Comparison of ENCODE assay signal across 14 cellular contexts in the genomic region with DNA sequence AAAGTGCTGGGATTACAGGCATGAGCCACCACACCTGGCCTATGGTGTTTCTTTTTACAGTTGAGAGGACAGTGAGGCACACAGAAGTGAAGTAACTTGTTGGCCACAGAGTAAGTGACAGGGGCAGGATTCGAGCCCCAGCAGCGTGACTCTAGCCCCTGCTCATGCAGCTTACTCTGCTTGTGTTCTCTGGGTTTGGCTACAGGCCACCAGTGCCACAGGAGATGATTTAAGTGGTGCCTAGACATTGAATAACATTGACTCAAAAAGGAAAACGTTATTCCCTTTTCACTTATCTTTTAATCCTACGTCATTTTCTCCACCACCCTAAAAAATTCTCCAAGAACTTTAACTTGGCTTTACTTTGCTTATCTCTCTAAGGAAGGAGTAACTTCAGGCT.
DNase-seq lines count a peak whose midpoint lies in the region; ATAC-seq and TF ChIP-seq lines count a peak whose summit lies in the region.
"Had no signal": no experiment of that assay in that cellular context is flagged by ENCODE, and none has a peak within 500 bp of the region (broad histone marks: within the 10 kb centered on the region; RNA-seq: fewer than 3 reads in every experiment).

No MANE protein-coding gene starts in this region.

- no peak overlapping the region for H3K4me2 ChIP-seq in hepatocyte

- intact Hi-C loops in cardiac septum (cut with DNase I) (no loop called here), transverse colon (cut with DNase I; ENCODE audit: low total_unique reads) (no loop called here)
- intact Hi-C loops in activated CD4-positive, alpha-beta memory T cell treated with anti-CD3 and anti-CD28 coated beads for 36 hours (cut with micrococcal nuclease): no loop called here

- H3K36me3 ChIP-seq in cardiac muscle cell (no peaks in the 10 kb centered on the region), hepatocyte (replicated peaks; ENCODE audit: insufficient read depth, low read depth) (no peaks in the 10 kb centered on the region), transverse colon (no peaks in the 10 kb centered on the region)

- H3K27ac ChIP-seq in cardiac muscle cell (peak overlapping the region; percentile 17), hepatocyte (peak overlapping the region; percentile 32), transverse colon (no peak overlapping the region)
- H3K27ac ChIP-seq: SK-N-MC had no signal

- H3K4me3 ChIP-seq in cardiac muscle cell (no peak overlapping the region), astrocyte of the spinal cord (ENCODE audit: low read depth, low read length) (no peak overlapping the region), hepatocyte (no peak overlapping the region), transverse colon (no peak overlapping the region)
- H3K4me3 ChIP-seq: SK-N-MC had no signal

- H3K4me1 Mint-ChIP-seq in activated CD4-positive, alpha-beta memory T cell treated with anti-CD3 and anti-CD28 coated beads for 36 hours (ENCODE audit: low read depth): peaks cover 11% of the 10 kb centered on the region

- TF ChIP-seq CTCF in cardiac muscle cell (IDR thresholded peaks at IDR 0.05; ENCODE audit: low read depth, low read length) (no peak), astrocyte of the spinal cord (IDR thresholded peaks at IDR 0.05; ENCODE audit: low read depth, low read length) (no peak), hepatocyte (IDR thresholded peaks at IDR 0.05; ENCODE audit: poor library complexity) (no peak), transverse colon (IDR thresholded peaks at IDR 0.05) (no peak)

- H3K27me3 ChIP-seq in cardiac muscle cell (no peaks in the 10 kb centered on the region), hepatocyte (no peaks in the 10 kb centered on the region), transverse colon (no peaks in the 10 kb centered on the region)

- TF ChIP-seq POLR2A in transverse colon (IDR thresholded peaks at IDR 0.05): no peak

- POLR2A ChIA-PET in activated CD4-positive, alpha-beta memory T cell treated with anti-CD3 and anti-CD28 coated beads for 36 hours (lab: Charles Lee): no interaction called here

- in situ Hi-C loops in astrocyte of the spinal cord (cut with HindIII; ENCODE audit: low sequenced_read_pairs) (no loop called here), transverse colon (cut with MboI; ENCODE audit: low pct_ligation_motif_present in 1 of 4, low pct_unique_long_range_greater_than_20kb in 1 of 4, low sequenced_read_pairs in 3 of 4) (no loop called here)

- no peaks in the 10 kb centered on the region for H3K27me3 Mint-ChIP-seq in activated CD4-positive, alpha-beta memory T cell treated with anti-CD3 and anti-CD28 coated beads for 36 hours
- H3K27me3 Mint-ChIP-seq: central memory CD8-positive, alpha-beta T cell; stimulated activated naive CD8-positive, alpha-beta T cell treated with anti-CD3 and anti-CD28 coated beads, Interleukin-15, amount 100 ng/mL, for 72 hours had no signal

- 53% methylated on average over 4 of the region's 4 CpGs for WGBS in hepatocyte (ENCODE audit: low lambda C conversion rate, missing lambda C conversion rate)
- WGBS in transverse colon (ENCODE audit: low coverage in 1 of 2), 2 donors: 74 to 89% methylated on average over 2 to 4 of the region's 4 CpGs

- H3K4me1 ChIP-seq in cardiac muscle cell (ENCODE audit: low read depth): peaks cover 33% of the 10 kb centered on the region
- H3K4me1 ChIP-seq in hepatocyte (ENCODE audit: insufficient read depth): peaks cover 9% of the 10 kb centered on the region
- H3K4me1 ChIP-seq in transverse colon: no peaks in the 10 kb centered on the region

- H3K36me3 Mint-ChIP-seq in activated CD4-positive, alpha-beta memory T cell treated with anti-CD3 and anti-CD28 coated beads for 36 hours: no peaks in the 10 kb centered on the region

- no peaks in the 10 kb centered on the region for H3K9me3 Mint-ChIP-seq in activated CD4-positive, alpha-beta memory T cell treated with anti-CD3 and anti-CD28 coated beads for 36 hours
- H3K9me3 Mint-ChIP-seq: central memory CD8-positive, alpha-beta T cell; neural crest cell; stimulated activated naive CD8-positive, alpha-beta T cell treated with anti-CD3 and anti-CD28 coated beads, Interleukin-15, amount 100 ng/mL, for 72 hours had no signal

- DNase-seq in cardiac muscle cell (ENCODE audit: low read depth in 1 of 2, low spot score in 1 of 2) (peak in 1 of 2 donors; percentile 74), cardiac septum (ENCODE audit: low spot score) (no peak), astrocyte of the spinal cord (ENCODE audit: low read depth, low spot score) (peak; percentile 45), hepatocyte (ENCODE audit: low spot score) (no peak), transverse colon (no peak), NCI-H2081 treated with DMSO at 0.1 percent for 48 hours (lab: John Stamatoyannopoulos, UW) (no peak)
- no peak for DNase-seq in activated CD4-positive, alpha-beta memory T cell treated with anti-CD3 and anti-CD28 coated beads for 36 hours
- DNase-seq: GOT3; small intestine; stimulated activated naive CD8-positive, alpha-beta T cell treated with anti-CD3 and anti-CD28 coated beads, Interleukin-15, amount 100 ng/mL, for 72 hours had no signal

- H2AFZ ChIP-seq in hepatocyte: no peak overlapping the region

- CTCF ChIA-PET in activated CD4-positive, alpha-beta memory T cell treated with anti-CD3 and anti-CD28 coated beads for 36 hours (lab: Charles Lee): no interaction called here

- H3K79me2 ChIP-seq in hepatocyte: peaks cover 4% of the 10 kb centered on the region

- no peaks in the 10 kb centered on the region for H3K9me2 ChIP-seq in hepatocyte (replicated peaks; ENCODE audit: insufficient read depth)

- no peak overlapping the region for H3K4me3 Mint-ChIP-seq in activated CD4-positive, alpha-beta memory T cell treated with anti-CD3 and anti-CD28 coated beads for 36 hours
- H3K4me3 Mint-ChIP-seq: central memory CD8-positive, alpha-beta T cell; neural crest cell; stimulated activated naive CD8-positive, alpha-beta T cell treated with anti-CD3 and anti-CD28 coated beads, Interleukin-15, amount 100 ng/mL, for 72 hours had no signal

- ATAC-seq in HG03439 (IDR thresholded peaks at IDR 0.05; ENCODE audit: unreplicated experiment): no peak
- ATAC-seq: stimulated activated naive CD8-positive, alpha-beta T cell treated with anti-CD3 and anti-CD28 coated beads, Interleukin-15, amount 100 ng/mL, for 72 hours had no signal

- no peak for TF ChIP-seq EP300 in transverse colon (IDR thresholded peaks at IDR 0.05; ENCODE audit: low read depth)

- no peaks in the 10 kb centered on the region for H4K20me1 ChIP-seq in hepatocyte (ENCODE audit: insufficient read depth, poor library complexity, severe bottlenecking)

- no peak overlapping the region for H3K27ac Mint-ChIP-seq in activated CD4-positive, alpha-beta memory T cell treated with anti-CD3 and anti-CD28 coated beads for 36 hours
- H3K27ac Mint-ChIP-seq: stimulated activated naive CD8-positive, alpha-beta T cell treated with anti-CD3 and anti-CD28 coated beads, Interleukin-15, amount 100 ng/mL, for 72 hours had no signal

- H3K9me3 ChIP-seq in cardiac muscle cell (ENCODE audit: low read depth): no peaks in the 10 kb centered on the region
- H3K9me3 ChIP-seq in hepatocyte (ENCODE audit: low read depth): no peaks in the 10 kb centered on the region
- H3K9me3 ChIP-seq in transverse colon: no peaks in the 10 kb centered on the region

Comparison
In these comparisons a context has a peak if more than half of its experiments do, and no peak if none do; other contexts are left out.
1. H3K27ac ChIP-seq: peak in cardiac muscle cell (single experiment) and hepatocyte (single experiment); none in transverse colon (0 of 4).